ENCODE assay signal across 28 cellular contexts in the genomic region with DNA sequence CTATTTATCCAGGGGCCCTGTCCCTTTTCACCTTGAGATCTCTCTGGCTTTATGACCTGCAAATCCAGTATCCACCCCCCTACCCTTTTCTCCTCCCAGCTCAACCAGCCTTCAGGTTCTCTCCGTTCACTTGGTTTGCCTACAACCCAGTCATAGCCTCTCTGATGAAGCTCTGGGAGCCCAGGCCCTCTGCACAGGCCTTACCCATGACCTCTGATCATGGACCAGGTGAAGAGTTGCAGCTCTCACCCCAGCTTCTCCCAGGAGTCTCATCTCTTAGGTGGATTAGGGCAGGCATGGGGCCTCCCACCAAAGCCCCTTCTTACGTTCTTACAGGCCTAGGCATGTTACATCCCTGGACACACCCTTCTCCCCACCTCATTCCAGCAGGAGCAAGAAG. TPM values are rescaled to one million over a fixed set of nuclear protein-coding genes. Genes with fewer than 3 reads are reported as not detected.
A peak's percentile ranks its signal among the peaks of the same experiment; 100 is the strongest.
DNase-seq lines count a peak whose midpoint lies in the region; ATAC-seq, FAIRE-seq and TF ChIP-seq lines count a peak whose summit lies in the region.
"Had no signal": no experiment of that assay in that cellular context is flagged by ENCODE, and none has a peak within 500 bp of the region (broad histone marks: within the 10 kb centered on the region; RNA-seq: fewer than 3 reads in every experiment).

No MANE protein-coding gene starts in this region.

- TF ChIP-seq CTCF in lower lobe of right lung (IDR thresholded peaks at IDR 0.05) (no peak), sigmoid colon (IDR thresholded peaks at IDR 0.05) (no peak)

- peak; percentile 74 for DNase-seq in cardiac septum (ENCODE audit: low spot score)
- no peak for DNase-seq in left cardiac atrium
- DNase-seq in lower lobe of right lung = peak; percentile 17
- DNase-seq in sigmoid colon = peak; percentile 41
- DNase-seq in NCI-H146 treated with DMSO at 0.1 percent for 48 hours (lab: John Stamatoyannopoulos, UW; ENCODE audit: unreplicated experiment) = no peak
- DNase-seq in GM12892 (ENCODE audit: insufficient read length) = no peak
- DNase-seq: 8988T; ACHN; BE2C; Calu3; CD8-positive, alpha-beta memory T cell; DND-41; HFFc6; IMR-90; KG1; MM.1S; NCI-H1694; NCI-H2029 treated with DMSO at 0.1 percent for 48 hours; NCI-H446 treated with DMSO at 0.1 percent for 48 hours; NCI-H526; Right ventricle myocardium superior; RPMI8226 had no signal

- TF ChIP-seq POLR2A in sigmoid colon (IDR thresholded peaks at IDR 0.05) (no peak), GM12892 (IDR thresholded peaks at IDR 0.05; ENCODE audit: low read depth, low read length) (no peak), GM18505 (IDR thresholded peaks at IDR 0.05; ENCODE audit: borderline replicate concordance, extremely low read depth, insufficient read depth, insufficient read length) (no peak)

- TF ChIP-seq EP300 in sigmoid colon (IDR thresholded peaks at IDR 0.05) = no peak

- ATAC-seq in left cardiac atrium = no peak
- no peak for ATAC-seq in lower lobe of right lung
- ATAC-seq in GM19463 (IDR thresholded peaks at IDR 0.05; ENCODE audit: unreplicated experiment) = no peak
- no peak for ATAC-seq in GM18505 (IDR thresholded peaks at IDR 0.05; ENCODE audit: unreplicated experiment)
- ATAC-seq: GM23338 had no signal

- H3K4me3 ChIP-seq in lower lobe of right lung (no peak overlapping the region), sigmoid colon (no peak overlapping the region)
- H3K4me3 ChIP-seq: GM23338, HAP-1, SJSA1 had no signal

- no peak overlapping the region for H3K27ac ChIP-seq in lower lobe of right lung
- H3K27ac ChIP-seq in sigmoid colon = no peak overlapping the region
- H3K27ac ChIP-seq: SJSA1 had no signal

- WGBS in sigmoid colon, 2 donors = 90 to 92% methylated on average over 2 of the region's 2 CpGs

- H3K4me1 ChIP-seq in lower lobe of right lung (no peaks in the 10 kb centered on the region), sigmoid colon (no peaks in the 10 kb centered on the region)
- H3K4me1 ChIP-seq: BE2C, HAP-1, SJSA1 had no signal

- FAIRE-seq in GM12892 (lab: Jason Lieb, UNC) = no peak
- FAIRE-seq: GM18507 had no signal

- H3K27me3 ChIP-seq in lower lobe of right lung (ENCODE audit: low read depth) = no peaks in the 10 kb centered on the region
- H3K27me3 ChIP-seq in sigmoid colon = no peaks in the 10 kb centered on the region
- H3K27me3 ChIP-seq: BE2C, SJSA1 had no signal

- H3K36me3 ChIP-seq in lower lobe of right lung = no peaks in the 10 kb centered on the region
- no peaks in the 10 kb centered on the region for H3K36me3 ChIP-seq in sigmoid colon
- H3K36me3 ChIP-seq: BE2C, HAP-1, SJSA1 had no signal

- H3K9me3 ChIP-seq in lower lobe of right lung = no peaks in the 10 kb centered on the region
- H3K9me3 ChIP-seq in sigmoid colon = peaks cover 0 to 3% (median 0%) of the 10 kb centered on the region in 4 donors
- H3K9me3 ChIP-seq: BE2C, HAP-1, SJSA1 had no signal

- intact Hi-C loops in cardiac septum (cut with DNase I) (no loop called here), left cardiac atrium (cut with DNase I) (no loop called here), lower lobe of right lung (cut with DNase I) (no loop called here), sigmoid colon (cut with DNase I) (no loop called here)

RNA-seq across cellular contexts. Expression of gene EXOG, which starts 59.8 kb away (rescaled TPM):
- 38.6 TPM for total RNA-seq in cardiac septum
- 10 to 100 TPM; 17.8 to 20.5 TPM for total RNA-seq in left cardiac atrium
- 12.3 TPM for total RNA-seq in lower lobe of right lung
- 10 to 100 TPM in 3 of 4 donors, 1 to 10 TPM in 1; 9.7 to 26.9 (median 12.8) TPM for total RNA-seq in sigmoid colon
- polyA plus RNA-seq in sigmoid colon = 1 to 10 TPM; 2.4 to 7.8 (median 2.5) TPM
- polyA plus RNA-seq in GM12892 (2012; ENCODE audit: missing spikeins) = 12.7 TPM

Comparison
In these comparisons a context has a peak if more than half of its experiments do, and no peak if none do; other contexts are left out.
1. DNase-seq: peak in cardiac septum (single experiment), lower lobe of right lung (single experiment) and sigmoid colon (single experiment); none in left cardiac atrium (single experiment), NCI-H146 treated with DMSO at 0.1 percent for 48 hours (single experiment) and GM12892 (single experiment).